7 cellular contexts compared by ENCODE assay signal in genomic region chr13:42594577-42595571, GRCh38. TPM values are rescaled to one million over a fixed set of nuclear protein-coding genes. Genes with fewer than 3 reads are reported as not detected.
DNase-seq lines count a peak whose midpoint lies in the region; ATAC-seq and TF ChIP-seq lines count a peak whose summit lies in the region.

No MANE protein-coding gene starts in this region.

- H3K27ac Mint-ChIP-seq in activated T-helper 17 cell treated with anti-CD3 and anti-CD28 coated beads, Interleukin-2, amount 50 U/mL, for 72 hours, result no peak overlapping the region

- no peaks in the 10 kb centered on the region for H3K9me3 Mint-ChIP-seq in activated T-helper 17 cell treated with anti-CD3 and anti-CD28 coated beads, Interleukin-2, amount 50 U/mL, for 72 hours

- ATAC-seq in activated T-helper 17 cell treated with anti-CD3 and anti-CD28 coated beads, Interleukin-2, amount 50 U/mL, for 72 hours (replicated peaks), result peak; percentile 43
- peak; percentile 82 for ATAC-seq in omental fat pad (ENCODE audit: low FRiP score)

- H3K27me3 Mint-ChIP-seq in activated T-helper 17 cell treated with anti-CD3 and anti-CD28 coated beads, Interleukin-2, amount 50 U/mL, for 72 hours, result peaks cover 22% of the 10 kb centered on the region

- H3K27ac ChIP-seq in uterus, result no peak overlapping the region

- no peaks in the 10 kb centered on the region for H3K36me3 ChIP-seq in uterus

- DNase-seq in GM12865 (ENCODE audit: low read depth) (peak; percentile 80), HuH-7.5 (ENCODE audit: low spot score) (peak; percentile 33), OCI-M1 (lab: John Stamatoyannopoulos, UW) (peak; percentile 80), foreskin fibroblast (peak; percentile 54 to 87), omental fat pad (ENCODE audit: low spot score) (no peak), uterus (peak; percentile 52 to 58)

- H3K4me3 ChIP-seq in GM12865 (ENCODE audit: low read depth, low read length) (no peak overlapping the region), foreskin fibroblast (ENCODE audit: low read depth in 1 of 2, low read length in 2 of 2) (no peak overlapping the region), uterus (no peak overlapping the region)

- no peaks in the 10 kb centered on the region for H3K4me1 Mint-ChIP-seq in activated T-helper 17 cell treated with anti-CD3 and anti-CD28 coated beads, Interleukin-2, amount 50 U/mL, for 72 hours

- H3K4me1 ChIP-seq in uterus, result no peaks in the 10 kb centered on the region

- peak; percentile 70 for TF ChIP-seq CTCF in GM12865 (IDR thresholded peaks at IDR 0.05; ENCODE audit: insufficient read depth, low read depth, low read length, missing control alignments)
- peak; percentile 74 for TF ChIP-seq CTCF in foreskin fibroblast (IDR thresholded peaks at IDR 0.05; ENCODE audit: low read depth, low read length)
- peak in 1 of 3 donors; percentile 40 for TF ChIP-seq CTCF in omental fat pad (IDR thresholded peaks at IDR 0.05)
- peak; percentile 64 to 76 (median 67) for TF ChIP-seq CTCF in uterus (IDR thresholded peaks at IDR 0.05)

- intact Hi-C loops in uterus (cut with DNase I; ENCODE audit: low total_unique reads), result no loop called here

- TF ChIP-seq POLR2A in uterus (IDR thresholded peaks at IDR 0.05), result no peak

- H3K36me3 Mint-ChIP-seq in activated T-helper 17 cell treated with anti-CD3 and anti-CD28 coated beads, Interleukin-2, amount 50 U/mL, for 72 hours (ENCODE audit: low read depth), result no peaks in the 10 kb centered on the region

- no peaks in the 10 kb centered on the region for H3K9me3 ChIP-seq in uterus

- H3K27me3 ChIP-seq in uterus, result no peaks in the 10 kb centered on the region

- no peak overlapping the region for H3K4me3 Mint-ChIP-seq in activated T-helper 17 cell treated with anti-CD3 and anti-CD28 coated beads, Interleukin-2, amount 50 U/mL, for 72 hours

RNA-seq across cellular contexts. Expression of gene TNFSF11, which starts 20.9 kb away (rescaled TPM):
- 1 to 10 TPM in 1 of 2 donors, under 1 TPM in 1; 0.11 to 1.6 TPM for total RNA-seq in activated T-helper 17 cell treated with anti-CD3 and anti-CD28 coated beads, Interleukin-2, amount 50 U/mL, for 72 hours
- total RNA-seq in omental fat pad, result under 1 TPM in 1 of 4 donors, not detected in 3; 0.37 TPM
- total RNA-seq in uterus, result under 1 TPM in 1 of 4 donors, not detected in 3; 0.14 TPM
